16 cellular contexts compared by ENCODE assay signal in the genomic region with DNA sequence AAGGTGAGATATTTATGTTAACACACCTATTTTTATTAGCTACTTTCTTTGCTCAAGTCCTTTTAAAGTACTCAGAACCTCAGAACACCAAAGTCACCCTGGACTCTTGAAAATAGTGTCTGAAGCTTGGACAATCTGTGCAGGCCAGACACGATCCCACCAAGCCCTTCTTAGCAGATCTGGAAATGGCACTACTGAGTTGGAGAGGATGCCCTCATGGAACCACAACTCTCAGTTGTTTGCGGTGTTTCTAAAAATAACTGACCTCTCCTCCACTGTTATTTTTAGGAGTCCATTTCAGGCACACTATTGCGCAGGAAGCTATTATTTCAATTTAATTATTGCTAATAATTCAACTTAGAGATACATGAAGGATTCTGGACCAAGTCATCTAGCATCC.
"Had no signal": no experiment of that assay in that cellular context is flagged by ENCODE, and none has a peak within 500 bp of the region (broad histone marks: within the 10 kb centered on the region; RNA-seq: fewer than 3 reads in every experiment).

No MANE protein-coding gene starts in this region.

- DNase-seq: activated CD4-positive, alpha-beta T cell treated with anti-CD3 and anti-CD28 coated beads, Interleukin-2, amount 50 U/mL, for 4 hours; activated gamma-delta T cell treated with Interleukin-2 at 50 U/mL for 16 hours; activated naive CD8-positive, alpha-beta T cell treated with anti-CD3 and anti-CD28 coated beads for 36 hours; amniotic stem cell; central memory CD4-positive, alpha-beta T cell; colonic mucosa; endodermal cell; foreskin keratinocyte; glutamatergic neuron; naive B cell; retina; SK-N-SH; small intestine; stimulated activated CD4-positive, alpha-beta T cell treated with anti-CD3 and anti-CD28 coated beads, Interleukin-4, amount 100 ng/mL, for 24 hours; testis had no signal

- H3K4me3 ChIP-seq: colonic mucosa, testis had no signal

- ATAC-seq: foreskin keratinocyte; stimulated activated memory B cell treated with anti-CD40 and anti-IgM and Interleukin-4, amounts not matched to agents 10 μg/mL and 1 μg/mL and 100 μg/mL, for 72 hours had no signal

- H3K36me3 ChIP-seq: colonic mucosa had no signal

- H3K9me3 ChIP-seq: colonic mucosa, SK-N-SH, testis had no signal

- H3K4me1 ChIP-seq: colonic mucosa had no signal

- H3K27me3 ChIP-seq: colonic mucosa, foreskin keratinocyte, testis had no signal

- H3K27ac ChIP-seq: colonic mucosa, foreskin keratinocyte, testis had no signal
